Comparison of ENCODE assay signal across 16 cellular contexts in the genomic region with DNA sequence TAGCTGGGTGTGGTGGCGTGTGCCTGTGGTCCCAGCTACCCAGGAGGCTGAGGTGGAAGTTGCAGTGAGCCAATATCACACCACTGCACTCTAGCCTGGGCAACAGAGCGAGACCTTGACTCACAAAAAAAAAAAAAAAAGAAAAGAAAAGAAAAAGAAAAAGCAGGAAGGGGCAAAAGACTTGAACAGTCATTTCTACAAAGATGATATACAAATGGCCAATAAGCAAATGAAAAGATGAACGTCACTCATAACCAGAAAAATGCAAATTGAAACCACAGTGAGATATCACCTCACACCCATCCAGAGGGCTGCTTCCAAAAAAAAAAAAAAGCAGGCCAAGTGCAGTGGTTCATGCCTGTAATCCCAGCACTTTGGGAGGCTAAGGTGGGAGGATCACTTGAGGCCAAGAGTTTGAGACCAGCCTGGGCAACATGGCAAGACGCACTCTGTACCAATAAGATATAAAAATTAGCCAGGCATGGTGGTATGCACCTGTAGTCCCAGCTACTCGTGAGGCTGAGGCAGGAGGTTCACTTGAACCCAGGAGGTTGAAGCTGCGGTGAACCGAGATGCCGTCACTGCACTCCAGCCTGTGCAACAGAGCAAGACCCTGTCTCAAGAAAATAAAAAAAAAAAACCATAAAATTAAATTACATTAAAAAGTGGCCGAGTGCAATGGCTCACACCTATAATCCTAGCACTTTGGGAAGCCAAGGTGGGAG. TPM values are rescaled to one million over a fixed set of nuclear protein-coding genes. Genes with fewer than 3 reads are reported as not detected.
DNase-seq lines count a peak whose midpoint lies in the region; ATAC-seq and TF ChIP-seq lines count a peak whose summit lies in the region.
"Had no signal": no experiment of that assay in that cellular context is flagged by ENCODE, and none has a peak within 500 bp of the region (broad histone marks: within the 10 kb centered on the region; RNA-seq: fewer than 3 reads in every experiment).

No MANE protein-coding gene starts in this region.

- no peaks in the 10 kb centered on the region for H3K36me3 Mint-ChIP-seq in activated naive CD8-positive, alpha-beta T cell treated with anti-CD3 and anti-CD28 coated beads, Interleukin-2, amount 50 U/mL, for 24 hours (ENCODE audit: low read depth)
- no peaks in the 10 kb centered on the region for H3K36me3 Mint-ChIP-seq in activated naive CD8-positive, alpha-beta T cell treated with anti-CD3 and anti-CD28 coated beads for 36 hours
- no peaks in the 10 kb centered on the region for H3K36me3 Mint-ChIP-seq in CD8-positive, alpha-beta memory T cell
- 0 out of 2 replicates have a peak, but pooled peaks cover 5% of the 10 kb centered on the region for H3K36me3 Mint-ChIP-seq in WTC11

- H3K27ac ChIP-seq in CD8-positive, alpha-beta memory T cell (ENCODE audit: low read depth, low read length): no peak overlapping the region
- H3K27ac ChIP-seq: gastroesophageal sphincter, parathyroid adenoma had no signal

- H3K4me3 Mint-ChIP-seq in activated naive CD8-positive, alpha-beta T cell treated with anti-CD3 and anti-CD28 coated beads, Interleukin-2, amount 50 U/mL, for 24 hours: no peak overlapping the region
- H3K4me3 Mint-ChIP-seq in activated naive CD8-positive, alpha-beta T cell treated with anti-CD3 and anti-CD28 coated beads for 36 hours: no peak overlapping the region
- H3K4me3 Mint-ChIP-seq in CD8-positive, alpha-beta memory T cell: no peak overlapping the region
- H3K4me3 Mint-ChIP-seq in WTC11: no peak overlapping the region
- H3K4me3 Mint-ChIP-seq: activated naive CD4-positive, alpha-beta T cell treated with anti-CD3 and anti-CD28 coated beads for 36 hours; type B pancreatic cell had no signal

- no peaks in the 10 kb centered on the region for H3K36me3 ChIP-seq in CD8-positive, alpha-beta memory T cell (ENCODE audit: insufficient read depth, low read length)
- H3K36me3 ChIP-seq: gastroesophageal sphincter had no signal

- no peak for DNase-seq in activated naive CD8-positive, alpha-beta T cell treated with anti-CD3 and anti-CD28 coated beads, Interleukin-2, amount 50 U/mL, for 24 hours
- no peak for DNase-seq in activated naive CD8-positive, alpha-beta T cell treated with anti-CD3 and anti-CD28 coated beads for 36 hours
- no peak for DNase-seq in cerebellar nuclear complex (lab: John Stamatoyannopoulos, UW)
- DNase-seq in CD8-positive, alpha-beta memory T cell: no peak
- no peak for DNase-seq in WTC11 (ENCODE audit: low spot score)
- DNase-seq in stimulated activated naive CD4-positive, alpha-beta T cell treated with Interleukin-2 at 50 U/mL for 16 hours (lab: John Stamatoyannopoulos, UW): no peak
- DNase-seq: ACHN; activated naive CD4-positive, alpha-beta T cell treated with anti-CD3 and anti-CD28 coated beads for 36 hours; kidney; NCI-H1105 treated with DMSO at 0.1 percent for 48 hours; NCI-H524 had no signal

- POLR2A ChIA-PET in CD8-positive, alpha-beta memory T cell (lab: Charles Lee): no interaction called here
- POLR2A ChIA-PET in WTC11 (lab: Charles Lee): interaction anchor here (0.7 kb wide), 1 partner anchor 955 kb away, joined by 3 read pairs; no protein-coding TSS in a partner anchor

- no peaks in the 10 kb centered on the region for H3K27me3 Mint-ChIP-seq in activated naive CD8-positive, alpha-beta T cell treated with anti-CD3 and anti-CD28 coated beads, Interleukin-2, amount 50 U/mL, for 24 hours
- no peaks in the 10 kb centered on the region for H3K27me3 Mint-ChIP-seq in activated naive CD8-positive, alpha-beta T cell treated with anti-CD3 and anti-CD28 coated beads for 36 hours
- H3K27me3 Mint-ChIP-seq in CD8-positive, alpha-beta memory T cell: no peaks in the 10 kb centered on the region
- no peaks in the 10 kb centered on the region for H3K27me3 Mint-ChIP-seq in WTC11 (ENCODE audit: low read depth)
- H3K27me3 Mint-ChIP-seq: type B pancreatic cell had no signal

- H3K9me3 Mint-ChIP-seq in activated naive CD8-positive, alpha-beta T cell treated with anti-CD3 and anti-CD28 coated beads, Interleukin-2, amount 50 U/mL, for 24 hours: no peaks in the 10 kb centered on the region
- H3K9me3 Mint-ChIP-seq in activated naive CD8-positive, alpha-beta T cell treated with anti-CD3 and anti-CD28 coated beads for 36 hours: no peaks in the 10 kb centered on the region
- no peaks in the 10 kb centered on the region for H3K9me3 Mint-ChIP-seq in CD8-positive, alpha-beta memory T cell
- peaks cover 12% of the 10 kb centered on the region for H3K9me3 Mint-ChIP-seq in WTC11
- H3K9me3 Mint-ChIP-seq: activated naive CD4-positive, alpha-beta T cell treated with anti-CD3 and anti-CD28 coated beads for 36 hours had no signal

- no peaks in the 10 kb centered on the region for H3K27me3 ChIP-seq in CD8-positive, alpha-beta memory T cell (ENCODE audit: insufficient read depth, low read length, poor library complexity, severe bottlenecking)
- H3K27me3 ChIP-seq: gastroesophageal sphincter had no signal

- TF ChIP-seq CTCF in WTC11 (IDR thresholded peaks at IDR 0.05): no peak

- H3K9me3 ChIP-seq in CD8-positive, alpha-beta memory T cell (ENCODE audit: low read length): no peaks in the 10 kb centered on the region
- H3K9me3 ChIP-seq: gastroesophageal sphincter had no signal

- peaks cover 8% of the 10 kb centered on the region for H3K4me1 ChIP-seq in CD8-positive, alpha-beta memory T cell (ENCODE audit: insufficient read depth, low read length)
- H3K4me1 ChIP-seq: parathyroid adenoma had no signal

- H3K27ac Mint-ChIP-seq in activated naive CD8-positive, alpha-beta T cell treated with anti-CD3 and anti-CD28 coated beads, Interleukin-2, amount 50 U/mL, for 24 hours: no peak overlapping the region
- H3K27ac Mint-ChIP-seq in activated naive CD8-positive, alpha-beta T cell treated with anti-CD3 and anti-CD28 coated beads for 36 hours: no peak overlapping the region
- no peak overlapping the region for H3K27ac Mint-ChIP-seq in CD8-positive, alpha-beta memory T cell
- no peak overlapping the region for H3K27ac Mint-ChIP-seq in WTC11
- H3K27ac Mint-ChIP-seq: activated naive CD4-positive, alpha-beta T cell treated with anti-CD3 and anti-CD28 coated beads for 36 hours; type B pancreatic cell had no signal

- CTCF ChIA-PET in CD8-positive, alpha-beta memory T cell (lab: Charles Lee): interaction anchor here (1.4 kb wide), 1 partner anchor 27 kb away, joined by 3 read pairs; no protein-coding TSS in a partner anchor
- CTCF ChIA-PET in WTC11 (lab: Charles Lee): interaction anchor here (1.1 to 1.5 kb wide), 3 partner anchors 13 to 46 kb away, joined by 3 to 5 read pairs (median 3); no protein-coding TSS in a partner anchor

- ATAC-seq in activated naive CD8-positive, alpha-beta T cell treated with anti-CD3 and anti-CD28 coated beads, Interleukin-2, amount 50 U/mL, for 24 hours: peak; percentile 37
- ATAC-seq in GM21723 (IDR thresholded peaks at IDR 0.05; ENCODE audit: unreplicated experiment) (peak; percentile 58), HG03439 (IDR thresholded peaks at IDR 0.05; ENCODE audit: unreplicated experiment) (peak; percentile 69), WTC11 (no peak)
- ATAC-seq: gastroesophageal sphincter had no signal

- peaks cover 9% of the 10 kb centered on the region for H3K4me1 Mint-ChIP-seq in activated naive CD8-positive, alpha-beta T cell treated with anti-CD3 and anti-CD28 coated beads, Interleukin-2, amount 50 U/mL, for 24 hours
- H3K4me1 Mint-ChIP-seq in activated naive CD8-positive, alpha-beta T cell treated with anti-CD3 and anti-CD28 coated beads for 36 hours: peaks cover 11% of the 10 kb centered on the region
- H3K4me1 Mint-ChIP-seq in CD8-positive, alpha-beta memory T cell: peaks cover 11 to 12% (median 11%) of the 10 kb centered on the region in 3 donors
- peaks cover 4% of the 10 kb centered on the region for H3K4me1 Mint-ChIP-seq in WTC11

- H3K4me3 ChIP-seq in CD8-positive, alpha-beta memory T cell (ENCODE audit: low read length): no peak overlapping the region
- H3K4me3 ChIP-seq: gastroesophageal sphincter had no signal

TF ChIP-seq in WTC11, 78 proteins besides CTCF, POLR2A, EP300 and RAD21 (continues in another document):
- TF ChIP-seq NR3C1 (CRISPR knock-in tag; conservative IDR thresholded peaks at IDR 0.05; ENCODE audit: low read depth) (no peak), ZNF232 (CRISPR knock-in tag; IDR thresholded peaks at IDR 0.05) (no peak), ZNF121 (CRISPR knock-in tag; IDR thresholded peaks at IDR 0.05) (no peak)
- TF ChIP-seq, protein P1, sequence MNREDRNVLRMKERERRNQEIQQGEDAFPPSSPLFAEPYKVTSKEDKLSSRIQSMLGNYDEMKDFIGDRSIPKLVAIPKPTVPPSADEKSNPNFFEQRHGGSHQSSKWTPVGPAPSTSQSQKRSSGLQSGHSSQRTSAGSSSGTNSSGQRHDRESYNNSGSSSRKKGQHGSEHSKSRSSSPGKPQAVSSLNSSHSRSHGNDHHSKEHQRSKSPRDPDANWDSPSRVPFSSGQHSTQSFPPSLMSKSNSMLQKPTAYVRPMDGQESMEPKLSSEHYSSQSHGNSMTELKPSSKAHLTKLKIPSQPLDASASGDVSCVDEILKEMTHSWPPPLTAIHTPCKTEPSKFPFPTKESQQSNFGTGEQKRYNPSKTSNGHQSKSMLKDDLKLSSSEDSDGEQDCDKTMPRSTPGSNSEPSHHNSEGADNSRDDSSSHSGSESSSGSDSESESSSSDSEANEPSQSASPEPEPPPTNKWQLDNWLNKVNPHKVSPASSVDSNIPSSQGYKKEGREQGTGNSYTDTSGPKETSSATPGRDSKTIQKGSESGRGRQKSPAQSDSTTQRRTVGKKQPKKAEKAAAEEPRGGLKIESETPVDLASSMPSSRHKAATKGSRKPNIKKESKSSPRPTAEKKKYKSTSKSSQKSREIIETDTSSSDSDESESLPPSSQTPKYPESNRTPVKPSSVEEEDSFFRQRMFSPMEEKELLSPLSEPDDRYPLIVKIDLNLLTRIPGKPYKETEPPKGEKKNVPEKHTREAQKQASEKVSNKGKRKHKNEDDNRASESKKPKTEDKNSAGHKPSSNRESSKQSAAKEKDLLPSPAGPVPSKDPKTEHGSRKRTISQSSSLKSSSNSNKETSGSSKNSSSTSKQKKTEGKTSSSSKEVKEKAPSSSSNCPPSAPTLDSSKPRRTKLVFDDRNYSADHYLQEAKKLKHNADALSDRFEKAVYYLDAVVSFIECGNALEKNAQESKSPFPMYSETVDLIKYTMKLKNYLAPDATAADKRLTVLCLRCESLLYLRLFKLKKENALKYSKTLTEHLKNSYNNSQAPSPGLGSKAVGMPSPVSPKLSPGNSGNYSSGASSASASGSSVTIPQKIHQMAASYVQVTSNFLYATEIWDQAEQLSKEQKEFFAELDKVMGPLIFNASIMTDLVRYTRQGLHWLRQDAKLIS (CRISPR knock-in tag; IDR thresholded peaks at IDR 0.05; ENCODE audit: borderline replicate concordance): no peak

RNA-seq across cellular contexts. Expression of a gene that starts 20.5 kb away (rescaled TPM):
- 100 to 1,000 TPM; 927 to 944 TPM for total RNA-seq in activated naive CD8-positive, alpha-beta T cell treated with anti-CD3 and anti-CD28 coated beads for 36 hours
- total RNA-seq in CD8-positive, alpha-beta memory T cell: 100 to 1,000 TPM; 839 to 849 TPM
- 1,913 TPM for polyA plus RNA-seq in CD8-positive, alpha-beta memory T cell
- total RNA-seq in WTC11 (2021): 530 to 561 TPM (median 544 TPM) in 3 replicates

RNA-seq across cellular contexts. Expression of a gene that starts 30.3 kb away (rescaled TPM):
- 10 to 100 TPM; 40.3 to 43.8 TPM for total RNA-seq in activated naive CD8-positive, alpha-beta T cell treated with anti-CD3 and anti-CD28 coated beads for 36 hours
- 10 to 100 TPM; 20.4 to 21.6 TPM for total RNA-seq in CD8-positive, alpha-beta memory T cell
- polyA plus RNA-seq in CD8-positive, alpha-beta memory T cell: 3.6 TPM
- total RNA-seq in WTC11 (2021): 68.3 to 71.0 TPM (median 70.8 TPM) in 3 replicates
